Comparison of ENCODE assay signal across 11 cellular contexts in the genomic region with DNA sequence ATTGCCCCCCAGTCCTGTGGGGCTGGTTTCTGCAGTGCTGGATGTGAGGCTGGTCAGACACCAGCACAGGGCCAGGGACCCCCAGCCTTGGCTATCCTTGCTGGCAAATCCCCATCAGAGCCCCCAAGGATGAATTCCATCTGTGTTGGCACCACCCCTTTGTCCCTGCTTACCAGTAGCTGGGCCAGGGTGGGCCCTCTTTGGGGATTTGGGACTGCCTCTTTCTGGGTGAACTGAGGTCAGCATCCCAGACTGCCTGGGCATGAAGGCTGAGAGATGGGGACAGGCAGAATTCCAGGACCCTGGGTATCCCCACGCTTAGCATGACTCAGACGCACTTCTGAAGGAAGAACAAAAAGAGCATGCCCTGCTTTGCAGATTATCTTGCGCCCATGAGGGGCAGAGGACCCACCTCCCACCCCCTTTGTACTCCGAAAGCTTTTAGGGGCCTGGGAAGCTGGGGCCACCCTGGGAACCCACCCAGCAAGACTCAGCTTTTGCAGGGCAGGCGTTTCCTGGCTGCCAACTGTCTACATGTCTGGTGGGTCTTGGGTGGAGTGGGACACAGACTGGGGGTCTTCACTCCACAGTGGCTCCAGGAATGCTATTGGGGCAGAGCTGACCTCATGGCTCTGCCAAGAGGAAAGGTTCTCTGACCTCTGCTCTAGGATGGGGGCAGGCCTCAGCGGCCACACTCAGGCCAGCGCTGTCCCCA. TPM values are rescaled to one million over a fixed set of nuclear protein-coding genes. Genes with fewer than 3 reads are reported as not detected.
DNase-seq lines count a peak whose midpoint lies in the region; ATAC-seq and TF ChIP-seq lines count a peak whose summit lies in the region.
"Had no signal": no experiment of that assay in that cellular context is flagged by ENCODE, and none has a peak within 500 bp of the region (broad histone marks: within the 10 kb centered on the region; RNA-seq: fewer than 3 reads in every experiment).

No MANE protein-coding gene starts in this region.

- no peaks in the 10 kb centered on the region for H3K79me2 ChIP-seq in PC-9 (ENCODE audit: low read depth)

- H2AFZ ChIP-seq in PC-9 = no peak overlapping the region

- BruUV-seq in PC-9 (replicated peaks; lab: Mats Ljungman, UMichigan) = TSS peak; percentile 19

- no peak for TF ChIP-seq CTCF in PC-9 (conservative IDR thresholded peaks at IDR 0.05)

- CTCF ChIA-PET in PC-9 (lab: Charles Lee) = interaction anchor here (0.6 kb wide), 1 partner anchor 322 kb away, joined by 3 read pairs; no protein-coding TSS in a partner anchor

- peaks cover 7% of the 10 kb centered on the region; the same call in 1 of the 2 replicates for H3K4me1 ChIP-seq in BLaER1
- H3K4me1 ChIP-seq in PC-9 (replicated peaks; ENCODE audit: insufficient read depth) = no peaks in the 10 kb centered on the region
- H3K4me1 ChIP-seq: thyroid gland had no signal

- H4K20me1 ChIP-seq in BLaER1 (no peaks in the 10 kb centered on the region), PC-9 (ENCODE audit: insufficient read depth) (peaks cover 6% of the 10 kb centered on the region)

- H3K27ac ChIP-seq in BLaER1 = 0 out of 2 replicates have a peak overlapping the region, but pooled peaks have one; percentile 22
- no peak overlapping the region for H3K27ac ChIP-seq in PC-9
- H3K27ac ChIP-seq: thyroid gland had no signal

- no peaks in the 10 kb centered on the region for H3K27me3 ChIP-seq in BLaER1
- 0 out of 2 replicates have a peak, but pooled peaks cover 4% of the 10 kb centered on the region for H3K27me3 ChIP-seq in PC-9 (ENCODE audit: insufficient read depth, low read depth)
- H3K27me3 ChIP-seq: thyroid gland had no signal

- intact Hi-C loops in PC-9 (cut with micrococcal nuclease; ENCODE audit: unreplicated experiment) = loop anchor here (5.0 kb wide), 1 partner anchor 284 kb away; no protein-coding TSS in a partner anchor

- DNase-seq in PC-9 (no peak), kidney tubule cell (ENCODE audit: low spot score) (peak; percentile 9), NCI-H2107 treated with DMSO at 0.1 percent for 48 hours (lab: John Stamatoyannopoulos, UW; ENCODE audit: unreplicated experiment) (no peak), NOMO-1 treated with dmso at 0.1 percent for 144 hours (lab: John Stamatoyannopoulos, UW; ENCODE audit: unreplicated experiment) (no peak), amygdala (lab: John Stamatoyannopoulos, UW) (no peak)
- no peak for DNase-seq in activated T-cell treated with anti-CD3 and anti-CD28 coated beads, Interleukin-2, amount 50 U/mL, for 1 hour
- DNase-seq: cortex of kidney had no signal

- POLR2A ChIA-PET in PC-9 (lab: Charles Lee; ENCODE audit: unreplicated experiment) = no interaction called here

- H3K9me3 ChIP-seq in BLaER1 (peaks cover 38% of the 10 kb centered on the region), PC-9 (ENCODE audit: insufficient read depth, low read depth) (peaks cover 5% of the 10 kb centered on the region)
- H3K9me3 ChIP-seq: thyroid gland had no signal

- peaks cover 34% of the 10 kb centered on the region; the same call in 1 of the 2 replicates for H3F3A ChIP-seq in PC-9 (ENCODE audit: insufficient read depth, low read depth)

- no peak overlapping the region for H3K9ac ChIP-seq in BLaER1

- no peak overlapping the region for H3K4me2 ChIP-seq in BLaER1
- no peak overlapping the region for H3K4me2 ChIP-seq in PC-9

- ATAC-seq in GM21515 (IDR thresholded peaks at IDR 0.05; ENCODE audit: unreplicated experiment) = peak; percentile 19

- H3K4me3 ChIP-seq in BLaER1 (no peak overlapping the region), PC-9 (no peak overlapping the region)
- H3K4me3 ChIP-seq: thyroid gland had no signal

- peaks cover 34% of the 10 kb centered on the region for H3K36me3 ChIP-seq in BLaER1
- peaks cover 13% of the 10 kb centered on the region; the same call in 1 of the 2 replicates for H3K36me3 ChIP-seq in PC-9 (ENCODE audit: low read depth)

- no peaks in the 10 kb centered on the region for H3K9me2 ChIP-seq in PC-9 (ENCODE audit: insufficient read depth)

RNA-seq across cellular contexts. Expression of gene RFLNA, which starts 26.8 kb away (rescaled TPM):
- not detected in 2 replicates for total RNA-seq in PC-9 (2021)
- total RNA-seq: activated T-helper 17 cell treated with anti-CD3 and anti-CD28 coated beads, Interleukin-2, amount 50 U/mL, for 72 hours had no signal
